Comparison of ENCODE assay signal across 8 cellular contexts in genomic region chr17:78781339-78782304, GRCh38. TPM values are rescaled to one million over a fixed set of nuclear protein-coding genes. Genes with fewer than 3 reads are reported as not detected.
DNase-seq lines count a peak whose midpoint lies in the region; ATAC-seq, FAIRE-seq and TF ChIP-seq lines count a peak whose summit lies in the region.

Gene CYTH1 (minus strand): TSS chr17:78782273. CDS start chr17:78782223, 50 bp downstream.

- intact Hi-C loops in activated B cell treated with CpG ODN at 0.5 μM for 24 hours (cut with micrococcal nuclease): loop anchor here (1.0 to 5.0 kb wide), 3 partner anchors 59 to 111 kb away; partner anchors contain the start of gene USP36

- H3K79me1 ChIP-seq in H1 (ENCODE audit: low read depth, low read length): no peaks in the 10 kb centered on the region

- H3K27ac Mint-ChIP-seq in activated B cell treated with CpG ODN at 0.5 μM for 24 hours: peak within 1 kb of the TSS; percentile 93

- H3K4me3 Mint-ChIP-seq in activated B cell treated with CpG ODN at 0.5 μM for 24 hours: peak within 1 kb of the TSS; percentile 92

- H3K36me3 ChIP-seq in H1 (ENCODE audit: control insufficient read depth in 2 of 4, insufficient read depth in 4 of 4, low read length in 3 of 4) (no peaks in the 10 kb centered on the region), mesodermal cell (ENCODE audit: control insufficient read depth, insufficient read depth, low read length) (no peaks in the 10 kb centered on the region)

- H3K23me2 ChIP-seq in H1 (ENCODE audit: low read depth, low read length): peaks cover 7% of the 10 kb centered on the region; the same call in 1 of the 2 replicates

- no peaks in the 10 kb centered on the region for H3K27me3 Mint-ChIP-seq in activated B cell treated with CpG ODN at 0.5 μM for 24 hours

- H2AK5ac ChIP-seq in H1 (ENCODE audit: low read depth, low read length): no peak within 1 kb of the TSS

- peak within 1 kb of the TSS; percentile 64; the same call in 1 of the 2 replicates for H3K18ac ChIP-seq in H1 (ENCODE audit: extremely low read depth, low read length)

- peak within 1 kb of the TSS; percentile 49 to 89 for H3K4me2 ChIP-seq in H1 (ENCODE audit: insufficient read depth in 1 of 2, low read depth in 2 of 2, low read length in 2 of 2)

- no peak within 1 kb of the TSS for H3K4ac ChIP-seq in H1 (replicated peaks; ENCODE audit: insufficient read length, low read depth, low read length)

- no peak for TF ChIP-seq EP300 in H1 (IDR thresholded peaks at IDR 0.05; ENCODE audit: borderline replicate concordance in 1 of 2, low read depth in 2 of 2, low read length in 2 of 2)

- no peaks in the 10 kb centered on the region for H3K27me3 ChIP-seq in H1 (replicated peaks in 1 of 4; ENCODE audit: control insufficient read depth in 3 of 4, extremely low read depth in 1 of 4, insufficient read depth in 3 of 4, low read length in 3 of 4)

- no peaks in the 10 kb centered on the region; a peak in 1 of 4 replicates for H3K79me2 ChIP-seq in H1 (ENCODE audit: control insufficient read depth in 1 of 2, insufficient read depth in 2 of 2, low read length in 2 of 2)

- 0 out of 3 replicates have a peak, but pooled peaks of 1 of the 2 experiments have one; percentile 2 for TF ChIP-seq POLR2A in H1 (IDR thresholded peaks at IDR 0.05; ENCODE audit: control extremely low read depth in 1 of 2, low read depth in 2 of 2, low read length in 2 of 2)

- peaks cover 0 to 5% of the 10 kb centered on the region in 2 experiments for H4K20me1 ChIP-seq in H1 (replicated peaks in 1 of 2; ENCODE audit: control insufficient read depth in 1 of 2, insufficient read depth in 2 of 2, low read length in 2 of 2)

- H2BK20ac ChIP-seq in H1 (ENCODE audit: low read length): no peak within 1 kb of the TSS

- H3K4me1 Mint-ChIP-seq in activated B cell treated with CpG ODN at 0.5 μM for 24 hours: peaks cover 42% of the 10 kb centered on the region

- peak within 1 kb of the TSS; percentile 62 to 84 (median 68) for H3K9ac ChIP-seq in H1 (replicated peaks in 1 of 4; ENCODE audit: extremely low read depth in 1 of 4, low read depth in 3 of 4, low read length in 3 of 4)

- H3K9me3 ChIP-seq in H1 (ENCODE audit: insufficient read depth in 2 of 2, low read depth in 1 of 2, low read length in 1 of 2): no peaks in the 10 kb centered on the region
- H3K9me3 ChIP-seq in mesodermal cell (ENCODE audit: control insufficient read depth, low read length): no peaks in the 10 kb centered on the region

- H2BK5ac ChIP-seq in H1 (ENCODE audit: low read depth, low read length): peak within 1 kb of the TSS; percentile 90

- peak within 1 kb of the TSS; percentile 65; the same call in 1 of the 2 replicates for H2BK15ac ChIP-seq in H1 (ENCODE audit: low read length)

- no peak within 1 kb of the TSS for H2BK120ac ChIP-seq in H1 (replicated peaks; ENCODE audit: low read depth, low read length)

- 3% methylated on average over 33 of the region's 127 CpGs; no CpG with 5 or more reads in 1 of the 2 experiments for WGBS in H1 (ENCODE audit: extremely low coverage in 1 of 2, insufficient coverage in 1 of 2, insufficient read length in 1 of 2, insufficient replicate concordance in 2 of 2, low coverage in 1 of 2, low lambda C conversion rate in 2 of 2, missing lambda C conversion rate in 1 of 2), 2 experiments
- 1% methylated on average over 61 to 98 of the region's 127 CpGs for WGBS in mesodermal cell (ENCODE audit: insufficient coverage in 2 of 2), 2 experiments

- H3K56ac ChIP-seq in H1 (replicated peaks; ENCODE audit: insufficient read length, low read depth, low read length): no peak within 1 kb of the TSS

- H3K4me1 ChIP-seq in H1 (replicated peaks in 1 of 4; ENCODE audit: control insufficient read depth in 3 of 4, insufficient read depth in 4 of 4, low read length in 3 of 4) (no peaks in the 10 kb centered on the region; a peak in 2 of 7 replicates), mesodermal cell (ENCODE audit: control insufficient read depth, insufficient read depth, low read length, poor library complexity, severe bottlenecking) (no peaks in the 10 kb centered on the region)

- peak; percentile 28 for ATAC-seq in GM18909 (IDR thresholded peaks at IDR 0.05; ENCODE audit: poor library complexity, unreplicated experiment)
- ATAC-seq in HG03520 (IDR thresholded peaks at IDR 0.05; ENCODE audit: unreplicated experiment): peak; percentile 14
- peak; percentile 2 for ATAC-seq in activated B cell treated with CpG ODN at 0.5 μM for 24 hours (ENCODE audit: low read depth)

- TF ChIP-seq RAD21 in H1 (IDR thresholded peaks at IDR 0.05 in 1 of 2, conservative IDR thresholded peaks at IDR 0.05 in 1 of 2; ENCODE audit: low read depth in 2 of 2, low read length in 2 of 2): no peak

- peak within 1 kb of the TSS; percentile 93 for H2AFZ ChIP-seq in H1 (ENCODE audit: low read length)

- peaks cover 17% of the 10 kb centered on the region for H3K36me3 Mint-ChIP-seq in activated B cell treated with CpG ODN at 0.5 μM for 24 hours (ENCODE audit: low read depth)

- peak within 1 kb of the TSS; percentile 90 for H4K5ac ChIP-seq in H1 (ENCODE audit: insufficient read length, low read depth, low read length)

- FAIRE-seq in H1 (lab: Jason Lieb, UNC): no peak

- CTCF ChIA-PET in AG04449 (lab: Yijun Ruan, JAX): interaction anchor here (1.3 kb wide), 1 partner anchor 14 kb away, joined by 5 read pairs; no protein-coding TSS in a partner anchor
- CTCF ChIA-PET in activated B cell treated with CpG ODN at 0.5 μM for 24 hours (lab: Charles Lee): interaction anchor here (1.0 kb wide), 1 partner anchor 65 kb away, joined by 3 read pairs; no protein-coding TSS in a partner anchor
- CTCF ChIA-PET in H1 (lab: Charles Lee; ENCODE audit: partially characterized antibody): no interaction called here

- H4K91ac ChIP-seq in H1 (replicated peaks; ENCODE audit: insufficient read length, low read length): no peak within 1 kb of the TSS

- H3K14ac ChIP-seq in H1 (ENCODE audit: insufficient read length): no peak within 1 kb of the TSS

- H3K4me3 ChIP-seq in AG04449 (ENCODE audit: low read depth, low read length) (peak within 1 kb of the TSS; percentile 83), H1 (ENCODE audit: extremely low read depth in 1 of 4, insufficient read depth in 2 of 4, low read depth in 3 of 4, low read length in 4 of 4) (peak within 1 kb of the TSS; percentile 60 to 96 (median 74)), mesodermal cell (ENCODE audit: extremely low read depth, insufficient read depth, low read length, poor library complexity, severe bottlenecking) (peak within 1 kb of the TSS; percentile 84)

- POLR2A ChIA-PET in AG04449 (lab: Yijun Ruan, JAX): no interaction called here
- POLR2A ChIA-PET in activated B cell treated with CpG ODN at 0.5 μM for 24 hours (lab: Charles Lee): interaction anchor here (0.5 to 5.1 kb wide), 14 partner anchors 9 to 422 kb away, joined by 3 to 65 read pairs (median 7); partner anchors contain the start of gene SOCS3
- POLR2A ChIA-PET in H1 (lab: Charles Lee; ENCODE audit: partially characterized antibody): no interaction called here

- H3K23ac ChIP-seq in H1 (ENCODE audit: insufficient read length): no peak within 1 kb of the TSS

- H3K27ac ChIP-seq in H1 (ENCODE audit: low read depth, low read length): peak within 1 kb of the TSS; percentile 96
- peak within 1 kb of the TSS; percentile 59 for H3K27ac ChIP-seq in mesodermal cell (ENCODE audit: low read depth, low read length, severe bottlenecking)

- no peak for DNase-seq in AG04449 (ENCODE audit: low read depth, low spot score)
- DNase-seq in activated B cell treated with CpG ODN at 0.5 μM for 24 hours: peak; percentile 55
- peak in 1 of 2 experiments; percentile 72 for DNase-seq in H1 (ENCODE audit: low read depth in 1 of 2, low spot score in 2 of 2)
- DNase-seq in NCI-H2171 treated with DMSO at 0.1 percent for 48 hours (lab: John Stamatoyannopoulos, UW): no peak

- no peak for TF ChIP-seq CTCF in AG04449 (IDR thresholded peaks at IDR 0.05; ENCODE audit: insufficient read depth, low read length, missing control alignments)
- TF ChIP-seq CTCF in activated B cell treated with CpG ODN at 0.5 μM for 24 hours (IDR thresholded peaks at IDR 0.05): no peak
- TF ChIP-seq CTCF in H1 (IDR thresholded peaks at IDR 0.05; ENCODE audit: control extremely low read depth in 1 of 3, insufficient read depth in 1 of 3, low read depth in 1 of 3, low read length in 3 of 3): no peak
- TF ChIP-seq CTCF in subcutaneous adipose tissue (IDR thresholded peaks at IDR 0.05; ENCODE audit: low read depth): no peak

- peak within 1 kb of the TSS; percentile 98 for H4K8ac ChIP-seq in H1 (ENCODE audit: extremely low read depth, insufficient read depth, low read length)

- peak within 1 kb of the TSS; percentile 43; the same call in 1 of the 2 replicates for H2BK12ac ChIP-seq in H1 (ENCODE audit: low read depth, low read length)

- H3K9me3 Mint-ChIP-seq in activated B cell treated with CpG ODN at 0.5 μM for 24 hours: no peaks in the 10 kb centered on the region

TF ChIP-seq in H1, 55 proteins besides CTCF, POLR2A, EP300 and RAD21 (continues in another document):
- TF ChIP-seq POU5F1 (IDR thresholded peaks at IDR 0.05; ENCODE audit: low read depth, low read length) (no peak), SP4 (IDR thresholded peaks at IDR 0.05; ENCODE audit: low read length) (no peak), TAF7 (optimal IDR thresholded peaks at IDR 0.05; ENCODE audit: borderline replicate concordance, low read depth, low read length) (no peak), CBX5 (IDR thresholded peaks at IDR 0.05; ENCODE audit: low read depth, low read length) (no peak), JUND (IDR thresholded peaks at IDR 0.05; ENCODE audit: low read length) (no peak), SAP30 (IDR thresholded peaks at IDR 0.05; ENCODE audit: insufficient read depth, insufficient replicate concordance, low read length) (no peak), KDM4A (IDR thresholded peaks at IDR 0.05; ENCODE audit: low read depth, low read length, severe bottlenecking) (peak; percentile 86), TAF1 (IDR thresholded peaks at IDR 0.05; ENCODE audit: low read depth, low read length) (peak; percentile 46; the same call in 1 of the 2 replicates), BRCA1 (IDR thresholded peaks at IDR 0.05; ENCODE audit: low read depth, low read length) (no peak), PHF8 (conservative IDR thresholded peaks at IDR 0.05; ENCODE audit: low read depth, low read length) (peak; percentile 40)

RNA-seq across cellular contexts. Expression of gene CYTH1, which starts in this region (rescaled TPM):
- total RNA-seq in activated B cell treated with CpG ODN at 0.5 μM for 24 hours (368 and 391 TPM in 2 replicates), subcutaneous adipose tissue (10 to 100 TPM; 54.0 to 86.5 (median 71.1) TPM)
- total RNA-seq in H1 (2021; fragmentation: NEBNext Ultra II Directional; extraction: Animal tissue kit (Norgen Biotek cat#: 25700)): 14.7 and 14.8 TPM in 2 replicates
- polyA plus RNA-seq in H1 (2011; rRNA removed): 12.8 and 13.8 TPM in 2 replicates
- 14.2 TPM for polyA plus RNA-seq in H1 (2011; cell fraction: cytosol; rRNA removed)
- 40.9 TPM for polyA plus RNA-seq in H1 (2011; cell fraction: nucleus; rRNA removed)
- 10.4 to 15.6 TPM (median 10.9 TPM) in 4 replicates for polyA plus RNA-seq in H1 (2012, experiment 1 of 2)
- 4.7 TPM for polyA plus RNA-seq in H1 (2012, experiment 2 of 2)
- 9.9 TPM for polyA plus RNA-seq in H1 (2013, experiment 1 of 2)
- polyA plus RNA-seq in H1 (2013, experiment 2 of 2): 9.8 TPM
- 16.3 and 17.5 TPM in 2 replicates for polyA minus RNA-seq in H1 (2011; rRNA and poly(A)+ RNA removed)
- polyA minus RNA-seq in H1 (2011; cell fraction: cytosol; rRNA and poly(A)+ RNA removed): 12.4 TPM
- polyA minus RNA-seq in H1 (2011; cell fraction: nucleus; rRNA and poly(A)+ RNA removed): 20.9 TPM
- 17.1 TPM for polyA plus RNA-seq in mesodermal cell (2013, experiment 1 of 2)
- polyA plus RNA-seq in mesodermal cell (2013, experiment 2 of 2): 15.4 TPM
